ENCODE assay signal across 1 cellular context in the genomic region with DNA sequence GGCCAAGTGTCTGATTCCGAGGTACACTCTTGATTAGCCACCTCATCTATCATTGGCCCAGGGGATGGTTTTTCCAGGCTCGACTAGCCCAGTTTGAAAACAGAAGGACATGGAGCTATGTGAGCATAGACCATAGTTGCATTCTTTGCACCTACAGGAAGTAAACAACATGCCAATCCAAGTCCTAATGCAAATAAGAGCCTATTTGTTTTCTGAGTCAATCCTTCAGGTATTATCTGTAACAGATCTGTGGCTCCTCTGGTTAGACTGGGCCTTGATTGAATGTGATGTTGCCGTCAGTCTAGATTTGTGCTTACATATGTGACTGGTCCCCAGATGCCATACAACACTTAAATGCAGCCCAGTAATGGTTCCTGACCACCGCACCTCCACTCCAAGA.
TF ChIP-seq lines count a peak whose summit lies in the region.

No MANE protein-coding gene starts in this region.

TF ChIP-seq in HepG2, 621 proteins besides CTCF, POLR2A, EP300 and RAD21 (continued from another document and continues in another):
- TF ChIP-seq, protein P1, sequence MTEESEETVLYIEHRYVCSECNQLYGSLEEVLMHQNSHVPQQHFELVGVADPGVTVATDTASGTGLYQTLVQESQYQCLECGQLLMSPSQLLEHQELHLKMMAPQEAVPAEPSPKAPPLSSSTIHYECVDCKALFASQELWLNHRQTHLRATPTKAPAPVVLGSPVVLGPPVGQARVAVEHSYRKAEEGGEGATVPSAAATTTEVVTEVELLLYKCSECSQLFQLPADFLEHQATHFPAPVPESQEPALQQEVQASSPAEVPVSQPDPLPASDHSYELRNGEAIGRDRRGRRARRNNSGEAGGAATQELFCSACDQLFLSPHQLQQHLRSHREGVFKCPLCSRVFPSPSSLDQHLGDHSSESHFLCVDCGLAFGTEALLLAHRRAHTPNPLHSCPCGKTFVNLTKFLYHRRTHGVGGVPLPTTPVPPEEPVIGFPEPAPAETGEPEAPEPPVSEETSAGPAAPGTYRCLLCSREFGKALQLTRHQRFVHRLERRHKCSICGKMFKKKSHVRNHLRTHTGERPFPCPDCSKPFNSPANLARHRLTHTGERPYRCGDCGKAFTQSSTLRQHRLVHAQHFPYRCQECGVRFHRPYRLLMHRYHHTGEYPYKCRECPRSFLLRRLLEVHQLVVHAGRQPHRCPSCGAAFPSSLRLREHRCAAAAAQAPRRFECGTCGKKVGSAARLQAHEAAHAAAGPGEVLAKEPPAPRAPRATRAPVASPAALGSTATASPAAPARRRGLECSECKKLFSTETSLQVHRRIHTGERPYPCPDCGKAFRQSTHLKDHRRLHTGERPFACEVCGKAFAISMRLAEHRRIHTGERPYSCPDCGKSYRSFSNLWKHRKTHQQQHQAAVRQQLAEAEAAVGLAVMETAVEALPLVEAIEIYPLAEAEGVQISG (CRISPR knock-in tag; IDR thresholded peaks at IDR 0.05), result no peak
- TF ChIP-seq NFKBIZ (CRISPR knock-in tag; IDR thresholded peaks at IDR 0.05) (peak; percentile 67), NFATC3 (CRISPR knock-in tag; IDR thresholded peaks at IDR 0.05) (no peak), FOXK2 (IDR thresholded peaks at IDR 0.05) (peak; percentile 87), ATAD3A (CRISPR knock-in tag; IDR thresholded peaks at IDR 0.05) (no peak), NFE2 (CRISPR knock-in tag; IDR thresholded peaks at IDR 0.05) (no peak), KLF12 (CRISPR knock-in tag; IDR thresholded peaks at IDR 0.05; ENCODE audit: borderline replicate concordance) (no peak), YEATS2 (CRISPR knock-in tag; IDR thresholded peaks at IDR 0.05; ENCODE audit: borderline replicate concordance) (peak; percentile 48; the same call in 1 of the 2 replicates), ZNF768 (CRISPR knock-in tag; IDR thresholded peaks at IDR 0.05) (no peak), HNF4A (CRISPR knock-in tag; IDR thresholded peaks at IDR 0.05) (peak; percentile 21; the same call in 1 of the 2 replicates), MATR3 (CRISPR knock-in tag; IDR thresholded peaks at IDR 0.05) (no peak), KLF13 (CRISPR knock-in tag; IDR thresholded peaks at IDR 0.05) (no peak), ZBTB42 (CRISPR knock-in tag; IDR thresholded peaks at IDR 0.05) (no peak), ZNF3 (CRISPR knock-in tag; IDR thresholded peaks at IDR 0.05) (no peak), PAF1 (CRISPR knock-in tag; IDR thresholded peaks at IDR 0.05) (no peak), KLF9 (CRISPR knock-in tag; IDR thresholded peaks at IDR 0.05; ENCODE audit: low read depth) (0 out of 2 replicates have a peak, but pooled peaks have one; percentile 29), ZFP82 (CRISPR knock-in tag; IDR thresholded peaks at IDR 0.05; ENCODE audit: borderline replicate concordance) (no peak), EZH2 (conservative IDR thresholded peaks at IDR 0.05; ENCODE audit: low read depth, low read length) (no peak), GFI1 (CRISPR knock-in tag; IDR thresholded peaks at IDR 0.05; ENCODE audit: borderline replicate concordance) (peak; percentile 86; the same call in 1 of the 2 replicates), SALL2 (CRISPR knock-in tag; IDR thresholded peaks at IDR 0.05) (no peak), ELF3 (CRISPR knock-in tag; IDR thresholded peaks at IDR 0.05) (peak; percentile 93), ZNF792 (CRISPR knock-in tag; IDR thresholded peaks at IDR 0.05) (peak; percentile 70; the same call in 1 of the 2 replicates), FOXO1 (CRISPR knock-in tag; IDR thresholded peaks at IDR 0.05) (peak; percentile 97), ZNF772 (CRISPR knock-in tag; IDR thresholded peaks at IDR 0.05) (no peak), ZFX (CRISPR knock-in tag; IDR thresholded peaks at IDR 0.05; ENCODE audit: low read depth) (peak; percentile 40; the same call in 1 of the 2 replicates), ZNF329 (CRISPR knock-in tag; IDR thresholded peaks at IDR 0.05; ENCODE audit: low read depth) (no peak), TCF12 (IDR thresholded peaks at IDR 0.05) (no peak), TCF12 (CRISPR knock-in tag; IDR thresholded peaks at IDR 0.05) (no peak), PLRG1 (conservative IDR thresholded peaks at IDR 0.05) (no peak), AGO1 (IDR thresholded peaks at IDR 0.05; ENCODE audit: low read depth, low read length, poor library complexity, severe bottlenecking) (no peak), RFX1 (IDR thresholded peaks at IDR 0.05) (no peak), ZNF619 (CRISPR knock-in tag; IDR thresholded peaks at IDR 0.05) (no peak), CEBPG (CRISPR knock-in tag; IDR thresholded peaks at IDR 0.05) (peak; percentile 49), MBNL3 (CRISPR knock-in tag; conservative IDR thresholded peaks at IDR 0.05) (no peak), SETDB1 (CRISPR knock-in tag; IDR thresholded peaks at IDR 0.05; ENCODE audit: borderline replicate concordance) (no peak), GABPB1 (CRISPR knock-in tag; IDR thresholded peaks at IDR 0.05) (peak; percentile 62), JARID2 (CRISPR knock-in tag; IDR thresholded peaks at IDR 0.05; ENCODE audit: insufficient replicate concordance) (no peak), CREM (IDR thresholded peaks at IDR 0.05) (peak; percentile 39; the same call in 1 of the 2 replicates), CREM (CRISPR knock-in tag; IDR thresholded peaks at IDR 0.05) (no peak), REL (CRISPR knock-in tag; conservative IDR thresholded peaks at IDR 0.05) (no peak), GATA4 (IDR thresholded peaks at IDR 0.05; ENCODE audit: borderline replicate concordance, low read depth) (peak; percentile 57; the same call in 1 of the 2 replicates), NFRKB (IDR thresholded peaks at IDR 0.05) (no peak), PAX8 (CRISPR knock-in tag; IDR thresholded peaks at IDR 0.05; ENCODE audit: borderline replicate concordance) (no peak), ZNF746 (CRISPR knock-in tag; IDR thresholded peaks at IDR 0.05) (no peak), ZNF850 (CRISPR knock-in tag; conservative IDR thresholded peaks at IDR 0.05) (no peak), KDM4B (CRISPR knock-in tag; IDR thresholded peaks at IDR 0.05) (no peak), HOXA9 (CRISPR knock-in tag; IDR thresholded peaks at IDR 0.05; ENCODE audit: borderline replicate concordance) (no peak), ZNF678 (CRISPR knock-in tag; IDR thresholded peaks at IDR 0.05) (no peak), FOXA3 (CRISPR knock-in tag; IDR thresholded peaks at IDR 0.05) (peak; percentile 100), ZNF879 (CRISPR knock-in tag; IDR thresholded peaks at IDR 0.05) (no peak), NONO (IDR thresholded peaks at IDR 0.05) (no peak), NONO (CRISPR knock-in tag; conservative IDR thresholded peaks at IDR 0.05) (no peak), NR2F1 (CRISPR knock-in tag; IDR thresholded peaks at IDR 0.05) (peak in 1 of 2 experiments; percentile 67; a peak in 2 of 4 replicates), NFE2L2 (IDR thresholded peaks at IDR 0.05; ENCODE audit: low read length) (no peak)
- TF ChIP-seq, protein P2, sequence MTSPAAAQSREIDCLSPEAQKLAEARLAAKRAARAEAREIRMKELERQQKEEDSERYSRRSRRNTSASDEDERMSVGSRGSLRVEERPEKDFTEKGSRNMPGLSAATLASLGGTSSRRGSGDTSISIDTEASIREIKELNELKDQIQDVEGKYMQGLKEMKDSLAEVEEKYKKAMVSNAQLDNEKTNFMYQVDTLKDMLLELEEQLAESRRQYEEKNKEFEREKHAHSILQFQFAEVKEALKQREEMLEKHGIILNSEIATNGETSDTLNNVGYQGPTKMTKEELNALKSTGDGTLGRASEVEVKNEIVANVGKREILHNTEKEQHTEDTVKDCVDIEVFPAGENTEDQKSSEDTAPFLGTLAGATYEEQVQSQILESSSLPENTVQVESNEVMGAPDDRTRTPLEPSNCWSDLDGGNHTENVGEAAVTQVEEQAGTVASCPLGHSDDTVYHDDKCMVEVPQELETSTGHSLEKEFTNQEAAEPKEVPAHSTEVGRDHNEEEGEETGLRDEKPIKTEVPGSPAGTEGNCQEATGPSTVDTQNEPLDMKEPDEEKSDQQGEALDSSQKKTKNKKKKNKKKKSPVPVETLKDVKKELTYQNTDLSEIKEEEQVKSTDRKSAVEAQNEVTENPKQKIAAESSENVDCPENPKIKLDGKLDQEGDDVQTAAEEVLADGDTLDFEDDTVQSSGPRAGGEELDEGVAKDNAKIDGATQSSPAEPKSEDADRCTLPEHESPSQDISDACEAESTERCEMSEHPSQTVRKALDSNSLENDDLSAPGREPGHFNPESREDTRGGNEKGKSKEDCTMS (CRISPR knock-in tag; conservative IDR thresholded peaks at IDR 0.05), result no peak
- TF ChIP-seq, protein P3, sequence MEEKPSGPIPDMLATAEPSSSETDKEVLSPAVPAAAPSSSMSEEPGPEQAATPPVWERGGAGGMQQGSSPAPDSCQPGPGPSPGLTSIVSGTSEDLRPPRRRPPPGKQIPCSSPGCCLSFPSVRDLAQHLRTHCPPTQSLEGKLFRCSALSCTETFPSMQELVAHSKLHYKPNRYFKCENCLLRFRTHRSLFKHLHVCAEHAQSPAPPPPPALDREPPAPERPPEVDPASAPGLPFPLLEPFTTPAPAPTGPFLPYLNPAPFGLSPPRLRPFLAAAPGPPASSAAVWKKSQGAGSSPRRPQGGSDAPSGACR (CRISPR knock-in tag; IDR thresholded peaks at IDR 0.05), result no peak
- TF ChIP-seq, protein P4, sequence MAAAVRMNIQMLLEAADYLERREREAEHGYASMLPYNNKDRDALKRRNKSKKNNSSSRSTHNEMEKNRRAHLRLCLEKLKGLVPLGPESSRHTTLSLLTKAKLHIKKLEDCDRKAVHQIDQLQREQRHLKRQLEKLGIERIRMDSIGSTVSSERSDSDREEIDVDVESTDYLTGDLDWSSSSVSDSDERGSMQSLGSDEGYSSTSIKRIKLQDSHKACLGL (CRISPR knock-in tag; IDR thresholded peaks at IDR 0.05), result no peak
- TF ChIP-seq, protein P5, sequence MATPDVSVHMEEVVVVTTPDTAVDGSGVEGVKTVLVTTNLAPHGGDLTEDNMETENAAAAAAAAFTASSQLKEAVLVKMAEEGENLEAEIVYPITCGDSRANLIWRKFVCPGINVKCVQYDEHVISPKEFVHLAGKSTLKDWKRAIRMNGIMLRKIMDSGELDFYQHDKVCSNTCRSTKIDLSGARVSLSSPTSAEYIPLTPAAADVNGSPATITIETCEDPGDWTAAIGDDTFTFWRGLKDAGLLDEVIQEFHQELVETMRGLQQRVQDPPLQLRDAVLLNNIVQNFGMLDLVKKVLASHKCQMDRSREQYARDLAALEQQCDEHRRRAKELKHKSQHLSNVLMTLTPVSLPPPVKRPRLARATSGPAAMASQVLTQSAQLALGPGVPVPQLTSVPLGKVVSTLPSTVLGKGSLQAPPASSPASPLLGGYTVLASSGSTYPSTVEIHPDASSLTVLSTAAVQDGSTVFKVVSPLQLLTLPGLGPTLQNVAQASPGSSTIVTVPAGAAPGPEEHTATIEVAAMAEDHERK (CRISPR knock-in tag; IDR thresholded peaks at IDR 0.05; ENCODE audit: low read depth), result no peak
- TF ChIP-seq, protein P6, sequence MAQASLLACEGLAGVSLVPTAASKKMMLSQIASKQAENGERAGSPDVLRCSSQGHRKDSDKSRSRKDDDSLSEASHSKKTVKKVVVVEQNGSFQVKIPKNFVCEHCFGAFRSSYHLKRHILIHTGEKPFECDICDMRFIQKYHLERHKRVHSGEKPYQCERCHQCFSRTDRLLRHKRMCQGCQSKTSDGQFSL (CRISPR knock-in tag; IDR thresholded peaks at IDR 0.05), result no peak
- TF ChIP-seq, protein P7, sequence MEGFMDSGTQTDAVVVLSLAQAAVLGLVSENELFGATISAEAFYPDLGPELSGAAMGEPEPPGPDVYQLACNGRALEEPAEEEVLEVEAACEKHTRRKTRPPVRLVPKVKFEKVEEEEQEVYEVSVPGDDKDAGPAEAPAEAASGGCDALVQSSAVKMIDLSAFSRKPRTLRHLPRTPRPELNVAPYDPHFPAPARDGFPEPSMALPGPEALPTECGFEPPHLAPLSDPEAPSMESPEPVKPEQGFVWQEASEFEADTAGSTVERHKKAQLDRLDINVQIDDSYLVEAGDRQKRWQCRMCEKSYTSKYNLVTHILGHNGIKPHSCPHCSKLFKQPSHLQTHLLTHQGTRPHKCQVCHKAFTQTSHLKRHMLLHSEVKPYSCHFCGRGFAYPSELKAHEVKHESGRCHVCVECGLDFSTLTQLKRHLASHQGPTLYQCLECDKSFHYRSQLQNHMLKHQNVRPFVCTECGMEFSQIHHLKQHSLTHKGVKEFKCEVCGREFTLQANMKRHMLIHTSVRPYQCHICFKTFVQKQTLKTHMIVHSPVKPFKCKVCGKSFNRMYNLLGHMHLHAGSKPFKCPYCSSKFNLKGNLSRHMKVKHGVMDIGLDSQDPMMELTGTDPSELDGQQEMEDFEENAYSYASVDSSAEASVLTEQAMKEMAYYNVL (CRISPR knock-in tag; IDR thresholded peaks at IDR 0.05; ENCODE audit: borderline replicate concordance), result no peak
- TF ChIP-seq, protein P8, sequence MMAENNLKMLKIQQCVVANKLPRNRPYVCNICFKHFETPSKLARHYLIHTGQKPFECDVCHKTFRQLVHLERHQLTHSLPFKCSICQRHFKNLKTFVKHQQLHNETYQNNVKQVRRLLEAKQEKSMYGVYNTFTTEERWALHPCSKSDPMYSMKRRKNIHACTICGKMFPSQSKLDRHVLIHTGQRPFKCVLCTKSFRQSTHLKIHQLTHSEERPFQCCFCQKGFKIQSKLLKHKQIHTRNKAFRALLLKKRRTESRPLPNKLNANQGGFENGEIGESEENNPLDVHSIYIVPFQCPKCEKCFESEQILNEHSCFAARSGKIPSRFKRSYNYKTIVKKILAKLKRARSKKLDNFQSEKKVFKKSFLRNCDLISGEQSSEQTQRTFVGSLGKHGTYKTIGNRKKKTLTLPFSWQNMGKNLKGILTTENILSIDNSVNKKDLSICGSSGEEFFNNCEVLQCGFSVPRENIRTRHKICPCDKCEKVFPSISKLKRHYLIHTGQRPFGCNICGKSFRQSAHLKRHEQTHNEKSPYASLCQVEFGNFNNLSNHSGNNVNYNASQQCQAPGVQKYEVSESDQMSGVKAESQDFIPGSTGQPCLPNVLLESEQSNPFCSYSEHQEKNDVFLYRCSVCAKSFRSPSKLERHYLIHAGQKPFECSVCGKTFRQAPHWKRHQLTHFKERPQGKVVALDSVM (CRISPR knock-in tag; IDR thresholded peaks at IDR 0.05), result no peak
- TF ChIP-seq, protein P9, sequence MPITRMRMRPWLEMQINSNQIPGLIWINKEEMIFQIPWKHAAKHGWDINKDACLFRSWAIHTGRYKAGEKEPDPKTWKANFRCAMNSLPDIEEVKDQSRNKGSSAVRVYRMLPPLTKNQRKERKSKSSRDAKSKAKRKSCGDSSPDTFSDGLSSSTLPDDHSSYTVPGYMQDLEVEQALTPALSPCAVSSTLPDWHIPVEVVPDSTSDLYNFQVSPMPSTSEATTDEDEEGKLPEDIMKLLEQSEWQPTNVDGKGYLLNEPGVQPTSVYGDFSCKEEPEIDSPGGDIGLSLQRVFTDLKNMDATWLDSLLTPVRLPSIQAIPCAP (CRISPR knock-in tag; IDR thresholded peaks at IDR 0.05; ENCODE audit: low read depth), result no peak
- TF ChIP-seq, protein P10, sequence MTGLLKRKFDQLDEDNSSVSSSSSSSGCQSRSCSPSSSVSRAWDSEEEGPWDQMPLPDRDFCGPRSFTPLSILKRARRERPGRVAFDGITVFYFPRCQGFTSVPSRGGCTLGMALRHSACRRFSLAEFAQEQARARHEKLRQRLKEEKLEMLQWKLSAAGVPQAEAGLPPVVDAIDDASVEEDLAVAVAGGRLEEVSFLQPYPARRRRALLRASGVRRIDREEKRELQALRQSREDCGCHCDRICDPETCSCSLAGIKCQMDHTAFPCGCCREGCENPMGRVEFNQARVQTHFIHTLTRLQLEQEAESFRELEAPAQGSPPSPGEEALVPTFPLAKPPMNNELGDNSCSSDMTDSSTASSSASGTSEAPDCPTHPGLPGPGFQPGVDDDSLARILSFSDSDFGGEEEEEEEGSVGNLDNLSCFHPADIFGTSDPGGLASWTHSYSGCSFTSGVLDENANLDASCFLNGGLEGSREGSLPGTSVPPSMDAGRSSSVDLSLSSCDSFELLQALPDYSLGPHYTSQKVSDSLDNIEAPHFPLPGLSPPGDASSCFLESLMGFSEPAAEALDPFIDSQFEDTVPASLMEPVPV (CRISPR knock-in tag; IDR thresholded peaks at IDR 0.05), result no peak
